8 cellular contexts compared by ENCODE assay signal in genomic region chr20:62603021-62603906, GRCh38. TPM values are rescaled to one million over a fixed set of nuclear protein-coding genes. Genes with fewer than 3 reads are reported as not detected.
DNase-seq lines count a peak whose midpoint lies in the region; ATAC-seq and TF ChIP-seq lines count a peak whose summit lies in the region.

No MANE protein-coding gene starts in this region.

- H4K20me1 ChIP-seq in Loucy (ENCODE audit: insufficient read depth, low read length, poor library complexity, severe bottlenecking) = peaks cover 4% of the 10 kb centered on the region

- peaks cover 5% of the 10 kb centered on the region; the same call in 1 of the 2 replicates for H3F3A ChIP-seq in Loucy (ENCODE audit: low read depth)

- H3K4me1 ChIP-seq in Loucy (ENCODE audit: insufficient read depth, low read length, poor library complexity, severe bottlenecking) = peaks cover 77% of the 10 kb centered on the region
- H3K4me1 ChIP-seq in mononuclear cell (ENCODE audit: insufficient read depth, low read length) = peaks cover 94% of the 10 kb centered on the region
- peaks cover 37% of the 10 kb centered on the region for H3K4me1 ChIP-seq in vagina

- H3K36me3 ChIP-seq in Loucy (ENCODE audit: insufficient read depth, low read length) (no peaks in the 10 kb centered on the region), vagina (no peaks in the 10 kb centered on the region)

- intact Hi-C loops in vagina (cut with DNase I) = no loop called here

- TF ChIP-seq CTCF in Loucy (conservative IDR thresholded peaks at IDR 0.05; ENCODE audit: low read length) (no peak), vagina (IDR thresholded peaks at IDR 0.05) (no peak)

- no peaks in the 10 kb centered on the region for H3K27me3 ChIP-seq in Loucy (ENCODE audit: insufficient read depth, low read length, poor library complexity, severe bottlenecking)
- no peaks in the 10 kb centered on the region for H3K27me3 ChIP-seq in mononuclear cell (ENCODE audit: insufficient read depth, low read length)
- peaks cover 3% of the 10 kb centered on the region for H3K27me3 ChIP-seq in vagina

- TF ChIP-seq POLR2A in vagina (IDR thresholded peaks at IDR 0.05) = no peak

- H3K9ac ChIP-seq in Loucy (ENCODE audit: low read depth, low read length, poor library complexity, severe bottlenecking) = peak overlapping the region; percentile 94

- H3K9me2 ChIP-seq in Loucy (replicated peaks; ENCODE audit: low read depth, low read length) = no peaks in the 10 kb centered on the region

- H3K79me2 ChIP-seq in Loucy (ENCODE audit: insufficient read depth, low read length) = peaks cover 52% of the 10 kb centered on the region

- no peak overlapping the region for H2AFZ ChIP-seq in Loucy (ENCODE audit: low read length)

- H3K4me2 ChIP-seq in Loucy (ENCODE audit: low read depth, low read length, poor library complexity, severe bottlenecking) = peak overlapping the region; percentile 87

- peak overlapping the region; percentile 15 for H3K27ac ChIP-seq in vagina

- ATAC-seq in GM19467 (IDR thresholded peaks at IDR 0.05; ENCODE audit: unreplicated experiment) = no peak

- no peaks in the 10 kb centered on the region for H3K9me3 ChIP-seq in Loucy (ENCODE audit: insufficient read depth, low read depth, low read length)
- H3K9me3 ChIP-seq in mononuclear cell (ENCODE audit: low read depth, low read length) = no peaks in the 10 kb centered on the region
- H3K9me3 ChIP-seq in vagina = no peaks in the 10 kb centered on the region

- H3K4me3 ChIP-seq in Loucy (ENCODE audit: low read length, poor library complexity, severe bottlenecking) = peak overlapping the region; percentile 75
- H3K4me3 ChIP-seq in mononuclear cell (ENCODE audit: low read length) = peak overlapping the region; percentile 10
- H3K4me3 ChIP-seq in vagina = no peak overlapping the region

- peak; percentile 93 for DNase-seq in CMK (ENCODE audit: low read depth)
- DNase-seq in T1000 (lab: John Stamatoyannopoulos, UW) = peak; percentile 23
- DNase-seq in central memory CD4-positive, alpha-beta T cell = peak; percentile 16
- DNase-seq in vagina (ENCODE audit: extremely low spot score in 2 of 2) = no peak
- DNase-seq in NCI-H524 treated with DMSO at 0.1 percent for 48 hours (lab: John Stamatoyannopoulos, UW) = no peak

RNA-seq across cellular contexts. Expression of gene SLCO4A1, which starts 39.0 kb away (rescaled TPM):
- 0.73 TPM for total RNA-seq in mononuclear cell
- total RNA-seq in vagina = 45.9 TPM

Comparison
In these comparisons a context has a peak if more than half of its experiments do, and no peak if none do; other contexts are left out.
1. DNase-seq: peak in CMK (single experiment), T1000 (single experiment) and central memory CD4-positive, alpha-beta T cell (single experiment); none in vagina (0 of 2) and NCI-H524 treated with DMSO at 0.1 percent for 48 hours (single experiment).
2. H3K4me3 ChIP-seq: peak in Loucy (single experiment) and mononuclear cell (single experiment); none in vagina (0 of 2).
3. RNA of gene SLCO4A1, which starts 39.0 kb away (total RNA-seq): 45.9 TPM in vagina (single experiment); 0.73 TPM in mononuclear cell (single experiment); every median in the first group is over 10 times any median in the second.